Comparison of ENCODE assay signal across 16 cellular contexts in the genomic region with DNA sequence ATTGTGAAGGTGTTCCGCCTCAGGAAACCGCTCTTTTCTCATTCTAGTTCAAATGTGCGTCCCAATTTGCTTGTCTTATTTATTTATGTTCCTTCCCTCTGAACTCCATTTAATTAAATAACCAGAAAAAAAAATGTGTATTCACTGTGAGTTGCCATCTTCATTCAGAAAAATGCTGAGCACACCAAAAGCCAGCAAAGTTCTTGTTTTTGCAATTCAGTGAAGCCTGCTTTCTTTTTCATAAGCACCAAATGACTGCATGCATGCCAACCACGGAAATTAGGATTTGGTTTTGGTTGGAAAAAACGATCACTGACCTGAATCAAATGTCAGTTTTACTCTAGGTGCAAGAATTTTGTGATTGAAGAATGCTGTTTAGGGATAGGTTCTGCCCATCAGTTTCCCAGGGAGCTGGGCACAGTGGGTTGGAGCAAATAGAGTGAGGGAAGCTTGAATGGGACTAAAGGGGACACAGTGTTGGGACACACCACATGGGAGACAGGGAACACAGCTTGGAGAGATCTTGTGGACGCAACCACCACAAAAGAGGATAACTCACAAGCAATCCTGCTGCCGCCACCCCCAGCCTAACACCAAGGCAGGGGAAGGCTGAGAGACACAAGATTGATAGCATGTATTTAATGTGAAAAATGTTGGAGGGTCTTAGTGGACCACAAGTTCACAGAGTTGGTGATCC.
DNase-seq lines count a peak whose midpoint lies in the region; TF ChIP-seq lines count a peak whose summit lies in the region.
"Had no signal": no experiment of that assay in that cellular context is flagged by ENCODE, and none has a peak within 500 bp of the region (broad histone marks: within the 10 kb centered on the region; RNA-seq: fewer than 3 reads in every experiment).

No MANE protein-coding gene starts in this region.

- H4K8ac ChIP-seq in neuronal stem cell (ENCODE audit: low read depth, low read length) = no peak overlapping the region

- H3K18ac ChIP-seq in neuronal stem cell (ENCODE audit: low read length) = peak overlapping the region; percentile 40

- TF ChIP-seq CTCF in GM13976 (IDR thresholded peaks at IDR 0.05; ENCODE audit: borderline replicate concordance, control extremely low read depth, extremely low read depth, insufficient read depth, missing control alignments) (no peak), coronary artery (IDR thresholded peaks at IDR 0.05) (no peak)

- no peak overlapping the region for H3K14ac ChIP-seq in neuronal stem cell (ENCODE audit: low read length)

- WGBS in neuronal stem cell (ENCODE audit: extremely low coverage in 2 of 2, insufficient read length in 2 of 2, insufficient replicate concordance in 1 of 2), 2 donors = no CpG with 5 or more reads among the region's 7 CpGs

- no peak overlapping the region for H3K4me2 ChIP-seq in neuronal stem cell (ENCODE audit: insufficient read depth, low read length, poor library complexity, severe bottlenecking)

- peaks cover 0 to 2% of the 10 kb centered on the region in 2 donors for H3K4me1 ChIP-seq in neuronal stem cell (ENCODE audit: control insufficient read depth in 2 of 2, insufficient read depth in 1 of 2, low read depth in 1 of 2, low read length in 2 of 2)
- H3K4me1 ChIP-seq: Caco-2 had no signal

- H2BK5ac ChIP-seq in neuronal stem cell (ENCODE audit: low read length) = no peak overlapping the region

- no peak overlapping the region for H3K27ac ChIP-seq in coronary artery
- H3K27ac ChIP-seq in neuronal stem cell (replicated peaks; ENCODE audit: low read length) = no peak overlapping the region
- H3K27ac ChIP-seq: HL-60 had no signal

- H3K9me3 ChIP-seq in neuronal stem cell (replicated peaks in 1 of 2; ENCODE audit: control insufficient read depth in 2 of 2, insufficient read depth in 1 of 2, low read depth in 1 of 2, low read length in 2 of 2) = no peaks in the 10 kb centered on the region
- H3K9me3 ChIP-seq: Caco-2, MG63 had no signal

- H3K4ac ChIP-seq in neuronal stem cell (ENCODE audit: low read length) = no peak overlapping the region

- H4K91ac ChIP-seq in neuronal stem cell (ENCODE audit: low read depth, low read length, poor library complexity) = no peak overlapping the region

- peak; percentile 31 for DNase-seq in activated CD4-positive, alpha-beta T cell treated with anti-CD3 and anti-CD28 coated beads, Interleukin-2, amount 10 ng/mL, durations not matched to agents 24 days and 14 days
- no peak for DNase-seq in activated CD4-positive, alpha-beta T cell treated with anti-CD3 and anti-CD28 coated beads for 1 hour
- DNase-seq in GM13976 (ENCODE audit: low spot score) (peak; percentile 1), coronary artery (ENCODE audit: low spot score) (peak; percentile 26), neuronal stem cell (ENCODE audit: low spot score) (no peak), medulla oblongata (ENCODE audit: extremely low spot score) (no peak), NCI-H345 treated with DMSO at 0.1 percent for 48 hours (lab: John Stamatoyannopoulos, UW; ENCODE audit: unreplicated experiment) (no peak)
- no peak for DNase-seq in activated T-helper 2 cell treated with anti-CD3 and anti-CD28 coated beads, Interferon-gamma antibody, Interleukin-2, Interleukin-4, amounts not matched to agents 10 μg/mL and 5 μg/mL and 100 μg/mL, durations not matched to agents 14 hours and 24 hours and 36 hours (ENCODE audit: low spot score)
- DNase-seq: 8988T, Caco-2, DMS53, MG63, NCI-H1105, NCI-H446, SHP77 had no signal

- H3K4me1 Mint-ChIP-seq in activated CD4-positive, alpha-beta T cell treated with anti-CD3 and anti-CD28 coated beads, Interleukin-2, amount 10 ng/mL, durations not matched to agents 24 days and 14 days = no peaks in the 10 kb centered on the region
- no peaks in the 10 kb centered on the region for H3K4me1 Mint-ChIP-seq in activated T-helper 2 cell treated with anti-CD3 and anti-CD28 coated beads, Interferon-gamma antibody, Interleukin-2, Interleukin-4, amounts not matched to agents 10 μg/mL and 5 μg/mL and 100 μg/mL, durations not matched to agents 14 hours and 24 hours and 36 hours (ENCODE audit: low read depth)

- no peak overlapping the region for H3K9ac ChIP-seq in neuronal stem cell (ENCODE audit: low read depth, low read length, poor library complexity)

- H3K27me3 Mint-ChIP-seq in activated CD4-positive, alpha-beta T cell treated with anti-CD3 and anti-CD28 coated beads, Interleukin-2, amount 10 ng/mL, durations not matched to agents 24 days and 14 days = peaks cover 9% of the 10 kb centered on the region
- peaks cover 8% of the 10 kb centered on the region for H3K27me3 Mint-ChIP-seq in activated T-helper 2 cell treated with anti-CD3 and anti-CD28 coated beads, Interferon-gamma antibody, Interleukin-2, Interleukin-4, amounts not matched to agents 10 μg/mL and 5 μg/mL and 100 μg/mL, durations not matched to agents 14 hours and 24 hours and 36 hours (ENCODE audit: low read depth)

- peaks cover 0 to 3% (median 0%) of the 10 kb centered on the region in 3 experiments for H3K27me3 ChIP-seq in neuronal stem cell (ENCODE audit: control insufficient read depth in 3 of 3, insufficient read depth in 3 of 3, low read depth in 1 of 3, low read length in 3 of 3)

- intact Hi-C loops in activated CD4-positive, alpha-beta T cell treated with anti-CD3 and anti-CD28 coated beads, Interleukin-2, amount 10 ng/mL, durations not matched to agents 24 days and 14 days (cut with micrococcal nuclease) = no loop called here
- intact Hi-C loops in activated T-helper 2 cell treated with anti-CD3 and anti-CD28 coated beads, Interferon-gamma antibody, Interleukin-2, Interleukin-4, amounts not matched to agents 10 μg/mL and 5 μg/mL and 100 μg/mL, durations not matched to agents 14 hours and 24 hours and 36 hours (cut with micrococcal nuclease) = no loop called here

- H3K79me1 ChIP-seq in neuronal stem cell (ENCODE audit: low read depth, low read length) = no peaks in the 10 kb centered on the region

- H3K36me3 ChIP-seq in neuronal stem cell (replicated peaks in 1 of 2; ENCODE audit: control insufficient read depth in 2 of 2, insufficient read depth in 2 of 2, low read length in 2 of 2) = no peaks in the 10 kb centered on the region
- H3K36me3 ChIP-seq: MG63 had no signal

- H3K9me3 Mint-ChIP-seq in activated CD4-positive, alpha-beta T cell treated with anti-CD3 and anti-CD28 coated beads, Interleukin-2, amount 10 ng/mL, durations not matched to agents 24 days and 14 days = no peaks in the 10 kb centered on the region
- no peaks in the 10 kb centered on the region for H3K9me3 Mint-ChIP-seq in activated T-helper 2 cell treated with anti-CD3 and anti-CD28 coated beads, Interferon-gamma antibody, Interleukin-2, Interleukin-4, amounts not matched to agents 10 μg/mL and 5 μg/mL and 100 μg/mL, durations not matched to agents 14 hours and 24 hours and 36 hours

- H3K36me3 Mint-ChIP-seq in activated CD4-positive, alpha-beta T cell treated with anti-CD3 and anti-CD28 coated beads, Interleukin-2, amount 10 ng/mL, durations not matched to agents 24 days and 14 days (ENCODE audit: low read depth) = no peaks in the 10 kb centered on the region
- no peaks in the 10 kb centered on the region for H3K36me3 Mint-ChIP-seq in activated T-helper 2 cell treated with anti-CD3 and anti-CD28 coated beads, Interferon-gamma antibody, Interleukin-2, Interleukin-4, amounts not matched to agents 10 μg/mL and 5 μg/mL and 100 μg/mL, durations not matched to agents 14 hours and 24 hours and 36 hours (ENCODE audit: low read depth)

- no peak overlapping the region for H2BK15ac ChIP-seq in neuronal stem cell (ENCODE audit: low read length)

- H2AFZ ChIP-seq in neuronal stem cell (ENCODE audit: low read length) = no peak overlapping the region

- H2BK12ac ChIP-seq in neuronal stem cell (ENCODE audit: low read length) = no peak overlapping the region

- no peak overlapping the region for H2BK120ac ChIP-seq in neuronal stem cell (ENCODE audit: low read depth, low read length)

- no peak overlapping the region for H3K4me3 Mint-ChIP-seq in activated CD4-positive, alpha-beta T cell treated with anti-CD3 and anti-CD28 coated beads, Interleukin-2, amount 10 ng/mL, durations not matched to agents 24 days and 14 days
- no peak overlapping the region for H3K4me3 Mint-ChIP-seq in activated T-helper 2 cell treated with anti-CD3 and anti-CD28 coated beads, Interferon-gamma antibody, Interleukin-2, Interleukin-4, amounts not matched to agents 10 μg/mL and 5 μg/mL and 100 μg/mL, durations not matched to agents 14 hours and 24 hours and 36 hours (ENCODE audit: low read depth)

- no peak overlapping the region for H2AK5ac ChIP-seq in neuronal stem cell (ENCODE audit: low read depth, low read length)

- in situ Hi-C loops in GM13976 (cut with MboI; ENCODE audit: low sequenced_read_pairs, unreplicated experiment) = no loop called here

- H3K4me3 ChIP-seq in coronary artery (no peak overlapping the region), neuronal stem cell (ENCODE audit: low read length in 2 of 2) (no peak overlapping the region)
- H3K4me3 ChIP-seq: MG63 had no signal

- H3K27ac Mint-ChIP-seq in activated CD4-positive, alpha-beta T cell treated with anti-CD3 and anti-CD28 coated beads, Interleukin-2, amount 10 ng/mL, durations not matched to agents 24 days and 14 days = no peak overlapping the region
- H3K27ac Mint-ChIP-seq in activated T-helper 2 cell treated with anti-CD3 and anti-CD28 coated beads, Interferon-gamma antibody, Interleukin-2, Interleukin-4, amounts not matched to agents 10 μg/mL and 5 μg/mL and 100 μg/mL, durations not matched to agents 14 hours and 24 hours and 36 hours = no peak overlapping the region

- H3K23ac ChIP-seq in neuronal stem cell (ENCODE audit: low read depth, low read length, poor library complexity) = no peak overlapping the region

Comparison
In these comparisons a context has a peak if more than half of its experiments do, and no peak if none do; other contexts are left out.
1. DNase-seq: peak in activated CD4-positive, alpha-beta T cell treated with anti-CD3 and anti-CD28 coated beads, Interleukin-2, amount 10 ng/mL, durations not matched to agents 24 days and 14 days (single experiment), GM13976 (single experiment) and coronary artery (single experiment); none in activated CD4-positive, alpha-beta T cell treated with anti-CD3 and anti-CD28 coated beads for 1 hour (single experiment), neuronal stem cell (single experiment), medulla oblongata (single experiment), NCI-H345 treated with DMSO at 0.1 percent for 48 hours (single experiment) and activated T-helper 2 cell treated with anti-CD3 and anti-CD28 coated beads, Interferon-gamma antibody, Interleukin-2, Interleukin-4, amounts not matched to agents 10 μg/mL and 5 μg/mL and 100 μg/mL, durations not matched to agents 14 hours and 24 hours and 36 hours (single experiment).